ENCODE assay signal across 8 cellular contexts in genomic region chr2:162343824-162344616, GRCh38. TPM values are rescaled to one million over a fixed set of nuclear protein-coding genes. Genes with fewer than 3 reads are reported as not detected.
DNase-seq lines count a peak whose midpoint lies in the region; ATAC-seq, FAIRE-seq and TF ChIP-seq lines count a peak whose summit lies in the region.

TSS of gene GCA (plus strand) at chr2:162344132. CDS start at chr2:162344249, 117 bp downstream.

- H3K79me2 ChIP-seq in astrocyte (ENCODE audit: insufficient read depth, low read length) = peaks cover 4% of the 10 kb centered on the region

- H3K36me3 Mint-ChIP-seq in astrocyte (ENCODE audit: low read depth, unreplicated experiment) = no peaks in the 10 kb centered on the region

- H3K36me3 ChIP-seq in astrocyte (ENCODE audit: insufficient read depth, low read length) (no peaks in the 10 kb centered on the region), psoas muscle (ENCODE audit: insufficient read depth in 1 of 2, low read depth in 1 of 2) (no peaks in the 10 kb centered on the region), urinary bladder (ENCODE audit: insufficient read depth) (no peaks in the 10 kb centered on the region)

- peaks cover 5% of the 10 kb centered on the region for H3K4me1 Mint-ChIP-seq in astrocyte (ENCODE audit: low read depth, unreplicated experiment)

- WGBS in right cardiac atrium = under 1% methylated on average over 57 of the region's 57 CpGs
- 0% methylated on average over 54 to 57 of the region's 57 CpGs for WGBS in psoas muscle, 3 donors
- WGBS in urinary bladder = under 1% methylated on average over 57 of the region's 57 CpGs

- H3K27ac ChIP-seq in astrocyte (ENCODE audit: low read depth, low read length) = peak within 1 kb of the TSS; percentile 40
- peak within 1 kb of the TSS; percentile 20 for H3K27ac ChIP-seq in right cardiac atrium (ENCODE audit: low read length)
- H3K27ac ChIP-seq in psoas muscle = peak within 1 kb of the TSS; percentile 28
- H3K27ac ChIP-seq in urinary bladder (ENCODE audit: low read depth) = peak within 1 kb of the TSS; percentile 33

- H3K4me3 Mint-ChIP-seq in astrocyte (ENCODE audit: unreplicated experiment) = peak within 1 kb of the TSS; percentile 98

- peak within 1 kb of the TSS; percentile 85 for H3K4me2 ChIP-seq in astrocyte (ENCODE audit: low read length)

- H3K9me3 Mint-ChIP-seq in astrocyte (ENCODE audit: unreplicated experiment) = peaks cover 3% of the 10 kb centered on the region

- H3K27me3 Mint-ChIP-seq in astrocyte (ENCODE audit: low read depth, unreplicated experiment) = no peaks in the 10 kb centered on the region

- H3K4me1 ChIP-seq in astrocyte (ENCODE audit: insufficient read depth, low read length) = no peaks in the 10 kb centered on the region
- H3K4me1 ChIP-seq in right cardiac atrium (ENCODE audit: control insufficient read depth, insufficient read depth, low read length) = peaks cover 1% of the 10 kb centered on the region
- H3K4me1 ChIP-seq in psoas muscle = peaks cover 4% of the 10 kb centered on the region
- peaks cover 3% of the 10 kb centered on the region for H3K4me1 ChIP-seq in urinary bladder (ENCODE audit: insufficient read depth)

- DNase-seq in NCI-H187 treated with DMSO at 0.1 percent for 48 hours (lab: John Stamatoyannopoulos, UW) (peak; percentile 76), T-helper 9 cell (peak; percentile 98), astrocyte (ENCODE audit: low read depth) (peak; percentile 91), right cardiac atrium (peak; percentile 98 to 99 (median 99)), psoas muscle (peak; percentile 95 to 97)

- ATAC-seq in HG02870 (IDR thresholded peaks at IDR 0.05; ENCODE audit: unreplicated experiment) (peak; percentile 99), right cardiac atrium (peak; percentile 100), psoas muscle (peak; percentile 100)

- H3K9me3 ChIP-seq in astrocyte (ENCODE audit: insufficient read depth, low read depth, low read length) (no peaks in the 10 kb centered on the region), right cardiac atrium (ENCODE audit: control insufficient read depth, low read length) (no peaks in the 10 kb centered on the region), psoas muscle (no peaks in the 10 kb centered on the region)

- H4K20me1 ChIP-seq in astrocyte (ENCODE audit: insufficient read depth, low read length) = no peaks in the 10 kb centered on the region

- peak within 1 kb of the TSS; percentile 78 for H3K9ac ChIP-seq in astrocyte (ENCODE audit: low read length)

- H3K4me3 ChIP-seq in astrocyte (ENCODE audit: insufficient read depth, low read depth, low read length) = peak within 1 kb of the TSS; percentile 79
- peak within 1 kb of the TSS; percentile 54 for H3K4me3 ChIP-seq in right cardiac atrium (ENCODE audit: low read length)
- peak within 1 kb of the TSS; percentile 79 for H3K4me3 ChIP-seq in psoas muscle
- peak within 1 kb of the TSS; percentile 66 for H3K4me3 ChIP-seq in urinary bladder (ENCODE audit: low read depth, low read length)

- H3K27me3 ChIP-seq in astrocyte (ENCODE audit: insufficient read depth, low read length) (no peaks in the 10 kb centered on the region), right cardiac atrium (ENCODE audit: control insufficient read depth, insufficient read depth) (no peaks in the 10 kb centered on the region), psoas muscle (ENCODE audit: insufficient read depth in 3 of 3, low read length in 2 of 3) (no peaks in the 10 kb centered on the region)

- peak within 1 kb of the TSS; percentile 99 for H2AFZ ChIP-seq in astrocyte (ENCODE audit: low read depth, low read length)

- no peak for TF ChIP-seq CTCF in astrocyte (IDR thresholded peaks at IDR 0.05; ENCODE audit: insufficient read depth, low read depth, low read length)
- no peak for TF ChIP-seq CTCF in psoas muscle (IDR thresholded peaks at IDR 0.05)

- TF ChIP-seq POLR2A in GM15510 (IDR thresholded peaks at IDR 0.05; ENCODE audit: borderline replicate concordance, extremely low read depth, insufficient read length) = peak; percentile 59

- intact Hi-C loops in right cardiac atrium (cut with DNase I) (no loop called here), psoas muscle (cut with DNase I) (no loop called here)

- FAIRE-seq in astrocyte (lab: Jason Lieb, UNC) = no peak

- peak within 1 kb of the TSS; percentile 96 for H3K27ac Mint-ChIP-seq in astrocyte (ENCODE audit: unreplicated experiment)

RNA-seq across cellular contexts. Expression of gene GCA, which starts in this region (rescaled TPM):
- total RNA-seq in astrocyte = 14.2 and 14.5 TPM in 2 replicates
- total RNA-seq in right cardiac atrium = 10 to 100 TPM in 3 of 4 donors, 1 to 10 TPM in 1; 9.9 to 13.7 (median 13.2) TPM
- 7.7 TPM for polyA plus RNA-seq in right cardiac atrium
- 1 to 10 TPM; 3.6 to 5.2 (median 4.4) TPM for total RNA-seq in psoas muscle
- 1 to 10 TPM; 1.6 to 3.6 (median 2.4) TPM for polyA plus RNA-seq in psoas muscle
- total RNA-seq in urinary bladder = 22.3 TPM
- polyA plus RNA-seq in urinary bladder = 18.1 TPM

Comparison
In these comparisons a context has a peak if more than half of its experiments do, and no peak if none do; other contexts are left out.
1. Peak in every context shown above with its lines: DNase-seq, ATAC-seq, H3K4me3 ChIP-seq and H3K27ac ChIP-seq.